1 cellular context compared by ENCODE assay signal in genomic region chr21:43659136-43660000, GRCh38.
A peak's percentile ranks its signal among the peaks of the same experiment; 100 is the strongest.
TF ChIP-seq lines count a peak whose summit lies in the region.

HSF2BP (minus strand) TSS chr21:43659488; CDS start chr21:43658096, 1,392 bp downstream.
RRP1B (plus strand) TSS chr21:43659560; CDS start chr21:43659665, 105 bp downstream.

TF ChIP-seq in HepG2, 621 proteins besides CTCF, POLR2A, EP300 and RAD21 (continued from another document and continues in another):
- TF ChIP-seq ATF7-NPFF (CRISPR knock-in tag; IDR thresholded peaks at IDR 0.05; ENCODE audit: low read depth): peak; percentile 97
- 0 out of 2 replicates have a peak, but pooled peaks have one; percentile 19 for TF ChIP-seq ZNF234 (CRISPR knock-in tag; conservative IDR thresholded peaks at IDR 0.05)
- TF ChIP-seq, protein P1, sequence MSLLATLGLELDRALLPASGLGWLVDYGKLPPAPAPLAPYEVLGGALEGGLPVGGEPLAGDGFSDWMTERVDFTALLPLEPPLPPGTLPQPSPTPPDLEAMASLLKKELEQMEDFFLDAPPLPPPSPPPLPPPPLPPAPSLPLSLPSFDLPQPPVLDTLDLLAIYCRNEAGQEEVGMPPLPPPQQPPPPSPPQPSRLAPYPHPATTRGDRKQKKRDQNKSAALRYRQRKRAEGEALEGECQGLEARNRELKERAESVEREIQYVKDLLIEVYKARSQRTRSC (CRISPR knock-in tag; IDR thresholded peaks at IDR 0.05; ENCODE audit: low read depth): 0 out of 2 replicates have a peak, but pooled peaks have one; percentile 87
- TF ChIP-seq NCOA2 (CRISPR knock-in tag; IDR thresholded peaks at IDR 0.05): peak; percentile 36; the same call in 1 of the 2 replicates
- TF ChIP-seq CENPT (CRISPR knock-in tag; IDR thresholded peaks at IDR 0.05; ENCODE audit: low read depth): peak; percentile 99
- TF ChIP-seq NFATC3 (CRISPR knock-in tag; IDR thresholded peaks at IDR 0.05): 0 out of 2 replicates have a peak, but pooled peaks have one; percentile 75
- TF ChIP-seq XRCC5 (optimal IDR thresholded peaks at IDR 0.05; ENCODE audit: low read length): peak; percentile 28
- peak; percentile 45; the same call in 1 of the 2 replicates for TF ChIP-seq ZZZ3 (CRISPR knock-in tag; IDR thresholded peaks at IDR 0.05; ENCODE audit: borderline replicate concordance)
- peak; percentile 61 for TF ChIP-seq ESRRA (CRISPR knock-in tag; IDR thresholded peaks at IDR 0.05; ENCODE audit: low read depth)
- no peak for TF ChIP-seq SOX5 (CRISPR knock-in tag; IDR thresholded peaks at IDR 0.05; ENCODE audit: borderline replicate concordance)
- TF ChIP-seq, protein P2, sequence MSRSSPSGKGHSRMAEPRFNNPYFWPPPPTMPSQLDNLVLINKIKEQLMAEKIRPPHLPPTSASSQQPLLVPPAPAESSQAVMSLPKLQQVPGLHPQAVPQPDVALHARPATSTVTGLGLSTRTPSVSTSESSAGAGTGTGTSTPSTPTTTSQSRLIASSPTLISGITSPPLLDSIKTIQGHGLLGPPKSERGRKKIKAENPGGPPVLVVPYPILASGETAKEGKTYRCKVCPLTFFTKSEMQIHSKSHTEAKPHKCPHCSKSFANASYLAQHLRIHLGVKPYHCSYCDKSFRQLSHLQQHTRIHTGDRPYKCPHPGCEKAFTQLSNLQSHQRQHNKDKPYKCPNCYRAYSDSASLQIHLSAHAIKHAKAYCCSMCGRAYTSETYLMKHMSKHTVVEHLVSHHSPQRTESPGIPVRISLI (CRISPR knock-in tag; IDR thresholded peaks at IDR 0.05; ENCODE audit: borderline replicate concordance): no peak
- TF ChIP-seq TCF12 (IDR thresholded peaks at IDR 0.05): no peak
- TF ChIP-seq TCF12 (CRISPR knock-in tag; IDR thresholded peaks at IDR 0.05): peak; percentile 97
- no peak for TF ChIP-seq ZNF598 (CRISPR knock-in tag; IDR thresholded peaks at IDR 0.05; ENCODE audit: borderline replicate concordance)
- no peak; the same call in 1 of the 2 replicates for TF ChIP-seq ZNF605 (CRISPR knock-in tag; IDR thresholded peaks at IDR 0.05)
- peak; percentile 98 for TF ChIP-seq NKX3-1 (CRISPR knock-in tag; IDR thresholded peaks at IDR 0.05)
- TF ChIP-seq ZNF354B (CRISPR knock-in tag; IDR thresholded peaks at IDR 0.05): no peak
- TF ChIP-seq ARNT2 (CRISPR knock-in tag; IDR thresholded peaks at IDR 0.05; ENCODE audit: low read depth): peak; percentile 98
- TF ChIP-seq, protein P3, sequence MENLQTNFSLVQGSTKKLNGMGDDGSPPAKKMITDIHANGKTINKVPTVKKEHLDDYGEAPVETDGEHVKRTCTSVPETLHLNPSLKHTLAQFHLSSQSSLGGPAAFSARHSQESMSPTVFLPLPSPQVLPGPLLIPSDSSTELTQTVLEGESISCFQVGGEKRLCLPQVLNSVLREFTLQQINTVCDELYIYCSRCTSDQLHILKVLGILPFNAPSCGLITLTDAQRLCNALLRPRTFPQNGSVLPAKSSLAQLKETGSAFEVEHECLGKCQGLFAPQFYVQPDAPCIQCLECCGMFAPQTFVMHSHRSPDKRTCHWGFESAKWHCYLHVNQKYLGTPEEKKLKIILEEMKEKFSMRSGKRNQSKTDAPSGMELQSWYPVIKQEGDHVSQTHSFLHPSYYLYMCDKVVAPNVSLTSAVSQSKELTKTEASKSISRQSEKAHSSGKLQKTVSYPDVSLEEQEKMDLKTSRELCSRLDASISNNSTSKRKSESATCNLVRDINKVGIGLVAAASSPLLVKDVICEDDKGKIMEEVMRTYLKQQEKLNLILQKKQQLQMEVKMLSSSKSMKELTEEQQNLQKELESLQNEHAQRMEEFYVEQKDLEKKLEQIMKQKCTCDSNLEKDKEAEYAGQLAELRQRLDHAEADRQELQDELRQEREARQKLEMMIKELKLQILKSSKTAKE (CRISPR knock-in tag; IDR thresholded peaks at IDR 0.05; ENCODE audit: borderline replicate concordance): peak; percentile 36; the same call in 1 of the 2 replicates
- TF ChIP-seq ZNF577 (CRISPR knock-in tag; IDR thresholded peaks at IDR 0.05; ENCODE audit: borderline replicate concordance, low read depth): no peak
- TF ChIP-seq GZF1 (CRISPR knock-in tag; IDR thresholded peaks at IDR 0.05): 0 out of 2 replicates have a peak, but pooled peaks have one; percentile 32
- TF ChIP-seq ZNF280D (CRISPR knock-in tag; IDR thresholded peaks at IDR 0.05): peak; percentile 57; the same call in 1 of the 2 replicates
- no peak for TF ChIP-seq TBX3 (IDR thresholded peaks at IDR 0.05; ENCODE audit: borderline replicate concordance)
- TF ChIP-seq ZNF7 (CRISPR knock-in tag; IDR thresholded peaks at IDR 0.05): no peak; the same call in 1 of the 2 replicates
- TF ChIP-seq ZNF761 (CRISPR knock-in tag; conservative IDR thresholded peaks at IDR 0.05): peak; percentile 75; the same call in 1 of the 2 replicates
- peak; percentile 94 for TF ChIP-seq DBP (CRISPR knock-in tag; IDR thresholded peaks at IDR 0.05; ENCODE audit: not compliant biosample characterization)
- TF ChIP-seq STAG1 (CRISPR knock-in tag; IDR thresholded peaks at IDR 0.05): peak; percentile 30
- TF ChIP-seq, protein P4, sequence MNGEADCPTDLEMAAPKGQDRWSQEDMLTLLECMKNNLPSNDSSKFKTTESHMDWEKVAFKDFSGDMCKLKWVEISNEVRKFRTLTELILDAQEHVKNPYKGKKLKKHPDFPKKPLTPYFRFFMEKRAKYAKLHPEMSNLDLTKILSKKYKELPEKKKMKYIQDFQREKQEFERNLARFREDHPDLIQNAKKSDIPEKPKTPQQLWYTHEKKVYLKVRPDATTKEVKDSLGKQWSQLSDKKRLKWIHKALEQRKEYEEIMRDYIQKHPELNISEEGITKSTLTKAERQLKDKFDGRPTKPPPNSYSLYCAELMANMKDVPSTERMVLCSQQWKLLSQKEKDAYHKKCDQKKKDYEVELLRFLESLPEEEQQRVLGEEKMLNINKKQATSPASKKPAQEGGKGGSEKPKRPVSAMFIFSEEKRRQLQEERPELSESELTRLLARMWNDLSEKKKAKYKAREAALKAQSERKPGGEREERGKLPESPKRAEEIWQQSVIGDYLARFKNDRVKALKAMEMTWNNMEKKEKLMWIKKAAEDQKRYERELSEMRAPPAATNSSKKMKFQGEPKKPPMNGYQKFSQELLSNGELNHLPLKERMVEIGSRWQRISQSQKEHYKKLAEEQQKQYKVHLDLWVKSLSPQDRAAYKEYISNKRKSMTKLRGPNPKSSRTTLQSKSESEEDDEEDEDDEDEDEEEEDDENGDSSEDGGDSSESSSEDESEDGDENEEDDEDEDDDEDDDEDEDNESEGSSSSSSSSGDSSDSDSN (CRISPR knock-in tag; IDR thresholded peaks at IDR 0.05): peak; percentile 89; the same call in 1 of the 2 replicates
- TF ChIP-seq ZNF34 (CRISPR knock-in tag; IDR thresholded peaks at IDR 0.05; ENCODE audit: borderline replicate concordance): no peak
- TF ChIP-seq, protein P5, sequence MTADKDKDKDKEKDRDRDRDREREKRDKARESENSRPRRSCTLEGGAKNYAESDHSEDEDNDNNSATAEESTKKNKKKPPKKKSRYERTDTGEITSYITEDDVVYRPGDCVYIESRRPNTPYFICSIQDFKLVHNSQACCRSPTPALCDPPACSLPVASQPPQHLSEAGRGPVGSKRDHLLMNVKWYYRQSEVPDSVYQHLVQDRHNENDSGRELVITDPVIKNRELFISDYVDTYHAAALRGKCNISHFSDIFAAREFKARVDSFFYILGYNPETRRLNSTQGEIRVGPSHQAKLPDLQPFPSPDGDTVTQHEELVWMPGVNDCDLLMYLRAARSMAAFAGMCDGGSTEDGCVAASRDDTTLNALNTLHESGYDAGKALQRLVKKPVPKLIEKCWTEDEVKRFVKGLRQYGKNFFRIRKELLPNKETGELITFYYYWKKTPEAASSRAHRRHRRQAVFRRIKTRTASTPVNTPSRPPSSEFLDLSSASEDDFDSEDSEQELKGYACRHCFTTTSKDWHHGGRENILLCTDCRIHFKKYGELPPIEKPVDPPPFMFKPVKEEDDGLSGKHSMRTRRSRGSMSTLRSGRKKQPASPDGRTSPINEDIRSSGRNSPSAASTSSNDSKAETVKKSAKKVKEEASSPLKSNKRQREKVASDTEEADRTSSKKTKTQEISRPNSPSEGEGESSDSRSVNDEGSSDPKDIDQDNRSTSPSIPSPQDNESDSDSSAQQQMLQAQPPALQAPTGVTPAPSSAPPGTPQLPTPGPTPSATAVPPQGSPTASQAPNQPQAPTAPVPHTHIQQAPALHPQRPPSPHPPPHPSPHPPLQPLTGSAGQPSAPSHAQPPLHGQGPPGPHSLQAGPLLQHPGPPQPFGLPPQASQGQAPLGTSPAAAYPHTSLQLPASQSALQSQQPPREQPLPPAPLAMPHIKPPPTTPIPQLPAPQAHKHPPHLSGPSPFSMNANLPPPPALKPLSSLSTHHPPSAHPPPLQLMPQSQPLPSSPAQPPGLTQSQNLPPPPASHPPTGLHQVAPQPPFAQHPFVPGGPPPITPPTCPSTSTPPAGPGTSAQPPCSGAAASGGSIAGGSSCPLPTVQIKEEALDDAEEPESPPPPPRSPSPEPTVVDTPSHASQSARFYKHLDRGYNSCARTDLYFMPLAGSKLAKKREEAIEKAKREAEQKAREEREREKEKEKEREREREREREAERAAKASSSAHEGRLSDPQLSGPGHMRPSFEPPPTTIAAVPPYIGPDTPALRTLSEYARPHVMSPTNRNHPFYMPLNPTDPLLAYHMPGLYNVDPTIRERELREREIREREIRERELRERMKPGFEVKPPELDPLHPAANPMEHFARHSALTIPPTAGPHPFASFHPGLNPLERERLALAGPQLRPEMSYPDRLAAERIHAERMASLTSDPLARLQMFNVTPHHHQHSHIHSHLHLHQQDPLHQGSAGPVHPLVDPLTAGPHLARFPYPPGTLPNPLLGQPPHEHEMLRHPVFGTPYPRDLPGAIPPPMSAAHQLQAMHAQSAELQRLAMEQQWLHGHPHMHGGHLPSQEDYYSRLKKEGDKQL (CRISPR knock-in tag; IDR thresholded peaks at IDR 0.05; ENCODE audit: low read depth): no peak
- peak; percentile 89 for TF ChIP-seq SP4 (CRISPR knock-in tag; IDR thresholded peaks at IDR 0.05)
- TF ChIP-seq, protein P6, sequence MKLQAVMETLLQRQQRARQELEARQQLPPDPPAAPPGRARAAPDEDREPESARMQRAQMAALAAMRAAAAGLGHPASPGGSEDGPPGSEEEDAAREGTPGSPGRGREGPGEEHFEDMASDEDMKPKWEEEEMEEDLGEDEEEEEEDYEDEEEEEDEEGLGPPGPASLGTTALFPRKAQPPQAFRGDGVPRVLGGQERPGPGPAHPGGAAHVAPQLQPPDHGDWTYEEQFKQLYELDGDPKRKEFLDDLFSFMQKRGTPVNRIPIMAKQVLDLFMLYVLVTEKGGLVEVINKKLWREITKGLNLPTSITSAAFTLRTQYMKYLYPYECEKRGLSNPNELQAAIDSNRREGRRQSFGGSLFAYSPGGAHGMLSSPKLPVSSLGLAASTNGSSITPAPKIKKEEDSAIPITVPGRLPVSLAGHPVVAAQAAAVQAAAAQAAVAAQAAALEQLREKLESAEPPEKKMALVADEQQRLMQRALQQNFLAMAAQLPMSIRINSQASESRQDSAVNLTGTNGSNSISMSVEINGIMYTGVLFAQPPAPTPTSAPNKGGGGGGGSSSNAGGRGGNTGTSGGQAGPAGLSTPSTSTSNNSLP (IDR thresholded peaks at IDR 0.05; ENCODE audit: low read depth, low read length): no peak
- TF ChIP-seq, protein P7, sequence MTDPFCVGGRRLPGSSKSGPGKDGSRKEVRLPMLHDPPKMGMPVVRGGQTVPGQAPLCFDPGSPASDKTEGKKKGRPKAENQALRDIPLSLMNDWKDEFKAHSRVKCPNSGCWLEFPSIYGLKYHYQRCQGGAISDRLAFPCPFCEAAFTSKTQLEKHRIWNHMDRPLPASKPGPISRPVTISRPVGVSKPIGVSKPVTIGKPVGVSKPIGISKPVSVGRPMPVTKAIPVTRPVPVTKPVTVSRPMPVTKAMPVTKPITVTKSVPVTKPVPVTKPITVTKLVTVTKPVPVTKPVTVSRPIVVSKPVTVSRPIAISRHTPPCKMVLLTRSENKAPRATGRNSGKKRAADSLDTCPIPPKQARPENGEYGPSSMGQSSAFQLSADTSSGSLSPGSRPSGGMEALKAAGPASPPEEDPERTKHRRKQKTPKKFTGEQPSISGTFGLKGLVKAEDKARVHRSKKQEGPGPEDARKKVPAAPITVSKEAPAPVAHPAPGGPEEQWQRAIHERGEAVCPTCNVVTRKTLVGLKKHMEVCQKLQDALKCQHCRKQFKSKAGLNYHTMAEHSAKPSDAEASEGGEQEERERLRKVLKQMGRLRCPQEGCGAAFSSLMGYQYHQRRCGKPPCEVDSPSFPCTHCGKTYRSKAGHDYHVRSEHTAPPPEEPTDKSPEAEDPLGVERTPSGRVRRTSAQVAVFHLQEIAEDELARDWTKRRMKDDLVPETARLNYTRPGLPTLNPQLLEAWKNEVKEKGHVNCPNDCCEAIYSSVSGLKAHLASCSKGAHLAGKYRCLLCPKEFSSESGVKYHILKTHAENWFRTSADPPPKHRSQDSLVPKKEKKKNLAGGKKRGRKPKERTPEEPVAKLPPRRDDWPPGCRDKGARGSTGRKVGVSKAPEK (CRISPR knock-in tag; IDR thresholded peaks at IDR 0.05; ENCODE audit: borderline replicate concordance): no peak
- peak; percentile 98 for TF ChIP-seq ZBTB38 (CRISPR knock-in tag; IDR thresholded peaks at IDR 0.05)
- no peak for TF ChIP-seq ZFP62 (CRISPR knock-in tag; IDR thresholded peaks at IDR 0.05)
- TF ChIP-seq CBX2 (IDR thresholded peaks at IDR 0.05; ENCODE audit: low read depth, low read length): no peak
- no peak for TF ChIP-seq CBX2 (CRISPR knock-in tag; IDR thresholded peaks at IDR 0.05; ENCODE audit: low read depth)
- no peak for TF ChIP-seq ZKSCAN1 (IDR thresholded peaks at IDR 0.05; ENCODE audit: low read length)
- TF ChIP-seq ZNF589 (CRISPR knock-in tag; conservative IDR thresholded peaks at IDR 0.05): no peak; the same call in 1 of the 2 replicates
- no peak for TF ChIP-seq HNRNPH1 (optimal IDR thresholded peaks at IDR 0.05; ENCODE audit: low read depth, low read length)
- peak; percentile 97 for TF ChIP-seq MEIS2 (CRISPR knock-in tag; IDR thresholded peaks at IDR 0.05)
- TF ChIP-seq ZNF607 (CRISPR knock-in tag; IDR thresholded peaks at IDR 0.05; ENCODE audit: borderline replicate concordance): peak; percentile 100
